Comparison of ENCODE assay signal across 1 cellular context in the genomic region with DNA sequence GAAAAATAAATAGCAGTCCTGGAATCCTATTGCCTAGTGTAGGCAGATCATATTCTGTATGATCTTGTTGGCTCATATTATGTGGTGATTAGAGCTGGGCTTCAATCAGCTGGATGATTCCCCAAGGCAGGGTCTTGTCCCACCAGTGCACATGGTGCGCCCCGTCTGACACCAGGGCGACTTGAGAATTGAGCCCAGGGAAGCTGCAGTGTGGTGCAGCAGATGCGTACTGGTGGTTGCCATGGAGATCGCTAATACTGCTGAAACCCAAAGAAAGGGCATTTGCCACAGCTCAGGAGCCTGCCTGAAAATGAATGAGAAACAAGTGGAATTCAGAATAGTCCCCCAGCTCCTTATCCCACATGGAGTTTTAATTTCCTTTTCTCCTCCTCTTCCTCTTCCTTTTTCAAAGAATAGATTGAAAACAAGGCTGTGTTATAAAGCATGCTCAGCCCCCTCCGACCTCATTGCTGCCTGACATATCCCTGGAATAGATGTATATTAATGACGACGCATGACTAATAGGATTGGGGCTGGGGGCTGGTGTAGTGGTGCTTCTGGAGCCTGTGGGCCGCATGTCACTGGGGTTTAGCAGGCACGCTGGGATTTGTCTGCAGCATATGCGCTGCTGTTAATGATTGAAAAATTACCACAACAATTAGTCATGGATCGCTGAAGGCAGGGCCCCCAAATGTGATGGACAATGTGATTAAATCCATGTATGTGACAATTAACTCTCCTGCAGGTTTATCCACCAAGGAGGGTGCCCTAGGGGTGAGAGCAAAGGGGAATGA.
TF ChIP-seq lines count a peak whose summit lies in the region.

No MANE protein-coding gene starts in this region.

TF ChIP-seq in GM23338, 12 proteins besides CTCF, POLR2A, EP300 and RAD21 (continued from another document):
- no peak for TF ChIP-seq ZNF114 (CRISPR knock-in tag; IDR thresholded peaks at IDR 0.05)
